Comparison of ENCODE assay signal across 7 cellular contexts in genomic region chr1:161037661-161038522, GRCh38. TPM values are rescaled to one million over a fixed set of nuclear protein-coding genes. Genes with fewer than 3 reads are reported as not detected.
A peak's percentile ranks its signal among the peaks of the same experiment; 100 is the strongest.
DNase-seq lines count a peak whose midpoint lies in the region; ATAC-seq lines count a peak whose summit lies in the region.

No MANE protein-coding gene starts in this region.

- H3K4me1 Mint-ChIP-seq in activated T-helper 17 cell treated with anti-CD3 and anti-CD28 coated beads, Interleukin-2, amount 50 U/mL, for 72 hours, result peaks cover 13% of the 10 kb centered on the region
- peaks cover 24 to 54% of the 10 kb centered on the region in 2 donors for H3K4me1 Mint-ChIP-seq in stimulated activated naive B cell treated with anti-CD40 and anti-IgM and Interleukin-4, amounts not matched to agents 10 μg/mL and 1 μg/mL and 100 μg/mL, for 72 hours

- peak overlapping the region; percentile 87 for H3K27ac Mint-ChIP-seq in activated T-helper 17 cell treated with anti-CD3 and anti-CD28 coated beads, Interleukin-2, amount 50 U/mL, for 72 hours
- peak overlapping the region; percentile 92 for H3K27ac Mint-ChIP-seq in stimulated activated naive B cell treated with anti-CD40 and anti-IgM and Interleukin-4, amounts not matched to agents 10 μg/mL and 1 μg/mL and 100 μg/mL, for 72 hours

- H3K36me3 Mint-ChIP-seq in activated T-helper 17 cell treated with anti-CD3 and anti-CD28 coated beads, Interleukin-2, amount 50 U/mL, for 72 hours (ENCODE audit: low read depth), result peaks cover 61% of the 10 kb centered on the region
- H3K36me3 Mint-ChIP-seq in stimulated activated naive B cell treated with anti-CD40 and anti-IgM and Interleukin-4, amounts not matched to agents 10 μg/mL and 1 μg/mL and 100 μg/mL, for 72 hours, result peaks cover 25 to 44% of the 10 kb centered on the region in 2 donors

- DNase-seq in stimulated activated naive B cell treated with anti-CD40 and anti-IgM and Interleukin-4, amounts not matched to agents 10 μg/mL and 1 μg/mL and 100 μg/mL, for 72 hours, result no peak
- DNase-seq in NCI-H2029 treated with DMSO at 0.1 percent for 48 hours (lab: John Stamatoyannopoulos, UW), result no peak
- no peak for DNase-seq in NCI-H2171 (lab: John Stamatoyannopoulos, UW)

- no peak for ATAC-seq in activated T-helper 17 cell treated with anti-CD3 and anti-CD28 coated beads, Interleukin-2, amount 50 U/mL, for 72 hours (replicated peaks)
- ATAC-seq in stimulated activated naive B cell treated with anti-CD40 and anti-IgM and Interleukin-4, amounts not matched to agents 10 μg/mL and 1 μg/mL and 100 μg/mL, for 72 hours (replicated peaks), result no peak
- no peak for ATAC-seq in HG02840 (IDR thresholded peaks at IDR 0.05; ENCODE audit: low FRiP score, unreplicated experiment)

- H3K36me3 ChIP-seq in HUES64 (ENCODE audit: insufficient read depth, low read length), result peaks cover 36% of the 10 kb centered on the region

- H3K9me3 Mint-ChIP-seq in activated T-helper 17 cell treated with anti-CD3 and anti-CD28 coated beads, Interleukin-2, amount 50 U/mL, for 72 hours, result no peaks in the 10 kb centered on the region
- H3K9me3 Mint-ChIP-seq in stimulated activated naive B cell treated with anti-CD40 and anti-IgM and Interleukin-4, amounts not matched to agents 10 μg/mL and 1 μg/mL and 100 μg/mL, for 72 hours, result no peaks in the 10 kb centered on the region

- H3K27me3 ChIP-seq in HUES64 (ENCODE audit: insufficient read depth, low read length), result no peaks in the 10 kb centered on the region

- peak overlapping the region; percentile 64; the same call in 1 of the 2 replicates for H3K27ac ChIP-seq in HUES64 (ENCODE audit: low read depth, low read length)

- H3K27me3 Mint-ChIP-seq in activated T-helper 17 cell treated with anti-CD3 and anti-CD28 coated beads, Interleukin-2, amount 50 U/mL, for 72 hours, result no peaks in the 10 kb centered on the region
- H3K27me3 Mint-ChIP-seq in stimulated activated naive B cell treated with anti-CD40 and anti-IgM and Interleukin-4, amounts not matched to agents 10 μg/mL and 1 μg/mL and 100 μg/mL, for 72 hours, result no peaks in the 10 kb centered on the region

- peaks cover 18% of the 10 kb centered on the region for H3K4me1 ChIP-seq in HUES64 (ENCODE audit: insufficient read depth, low read length)

- WGBS in HUES64, result 39% methylated on average over 21 of the region's 21 CpGs

- H3K9me3 ChIP-seq in HUES64 (ENCODE audit: insufficient read depth, low read depth, low read length) (no peaks in the 10 kb centered on the region), iPS-18c (ENCODE audit: control insufficient read depth, insufficient read depth, low read length) (no peaks in the 10 kb centered on the region)

- peak overlapping the region; percentile 71 for H3K9ac ChIP-seq in HUES64 (ENCODE audit: low read depth, low read length)

- H3K4me3 ChIP-seq in HUES64 (ENCODE audit: low read length) (peak overlapping the region; percentile 86), iPS-18c (ENCODE audit: insufficient read depth, low read depth, low read length) (peak overlapping the region; percentile 87)

- H3K4me3 Mint-ChIP-seq in activated T-helper 17 cell treated with anti-CD3 and anti-CD28 coated beads, Interleukin-2, amount 50 U/mL, for 72 hours, result peak overlapping the region; percentile 92
- H3K4me3 Mint-ChIP-seq in stimulated activated naive B cell treated with anti-CD40 and anti-IgM and Interleukin-4, amounts not matched to agents 10 μg/mL and 1 μg/mL and 100 μg/mL, for 72 hours, result peak overlapping the region; percentile 92 to 98

RNA-seq across cellular contexts. Expression of gene TSTD1, which starts 0.9 kb away (rescaled TPM):
- polyA plus RNA-seq in HUES64 (2013, experiment 1 of 2), result 51.6 TPM
- 64.9 TPM for polyA plus RNA-seq in HUES64 (2013, experiment 2 of 2)
- total RNA-seq in activated T-helper 17 cell treated with anti-CD3 and anti-CD28 coated beads, Interleukin-2, amount 50 U/mL, for 72 hours, result 100 to 1,000 TPM in 1 of 2 donors, 10 to 100 TPM in 1; 38.7 to 119 TPM

RNA-seq across cellular contexts. Expression of gene USF1, which starts 7.9 kb away (rescaled TPM):
- polyA plus RNA-seq in HUES64 (2013, experiment 1 of 2), result 49.8 TPM
- 48.7 TPM for polyA plus RNA-seq in HUES64 (2013, experiment 2 of 2)
- 10 to 100 TPM; 51.6 to 66.9 TPM for total RNA-seq in activated T-helper 17 cell treated with anti-CD3 and anti-CD28 coated beads, Interleukin-2, amount 50 U/mL, for 72 hours

RNA-seq across cellular contexts. Expression of gene F11R, which starts 16.9 kb away (rescaled TPM):
- 91.0 TPM for polyA plus RNA-seq in HUES64 (2013, experiment 1 of 2)
- 107 TPM for polyA plus RNA-seq in HUES64 (2013, experiment 2 of 2)
- total RNA-seq in activated T-helper 17 cell treated with anti-CD3 and anti-CD28 coated beads, Interleukin-2, amount 50 U/mL, for 72 hours, result 100 to 1,000 TPM in 1 of 2 donors, 10 to 100 TPM in 1; 13.0 to 110 TPM

RNA-seq across cellular contexts. Expression of gene ARHGAP30, which starts 31.8 kb away (rescaled TPM):
- 0.10 TPM for polyA plus RNA-seq in HUES64 (2013, experiment 1 of 2)
- 0.13 TPM for polyA plus RNA-seq in HUES64 (2013, experiment 2 of 2)
- 100 to 1,000 TPM; 180 to 207 TPM for total RNA-seq in activated T-helper 17 cell treated with anti-CD3 and anti-CD28 coated beads, Interleukin-2, amount 50 U/mL, for 72 hours

RNA-seq across cellular contexts. Expression of gene NECTIN4, which starts 51.5 kb away (rescaled TPM):
- 0.30 TPM for polyA plus RNA-seq in HUES64 (2013, experiment 1 of 2)
- 0.76 TPM for polyA plus RNA-seq in HUES64 (2013, experiment 2 of 2)
- total RNA-seq in activated T-helper 17 cell treated with anti-CD3 and anti-CD28 coated beads, Interleukin-2, amount 50 U/mL, for 72 hours, result under 1 TPM; 0.22 to 0.32 TPM
